26 cellular contexts compared by ENCODE assay signal in the genomic region with DNA sequence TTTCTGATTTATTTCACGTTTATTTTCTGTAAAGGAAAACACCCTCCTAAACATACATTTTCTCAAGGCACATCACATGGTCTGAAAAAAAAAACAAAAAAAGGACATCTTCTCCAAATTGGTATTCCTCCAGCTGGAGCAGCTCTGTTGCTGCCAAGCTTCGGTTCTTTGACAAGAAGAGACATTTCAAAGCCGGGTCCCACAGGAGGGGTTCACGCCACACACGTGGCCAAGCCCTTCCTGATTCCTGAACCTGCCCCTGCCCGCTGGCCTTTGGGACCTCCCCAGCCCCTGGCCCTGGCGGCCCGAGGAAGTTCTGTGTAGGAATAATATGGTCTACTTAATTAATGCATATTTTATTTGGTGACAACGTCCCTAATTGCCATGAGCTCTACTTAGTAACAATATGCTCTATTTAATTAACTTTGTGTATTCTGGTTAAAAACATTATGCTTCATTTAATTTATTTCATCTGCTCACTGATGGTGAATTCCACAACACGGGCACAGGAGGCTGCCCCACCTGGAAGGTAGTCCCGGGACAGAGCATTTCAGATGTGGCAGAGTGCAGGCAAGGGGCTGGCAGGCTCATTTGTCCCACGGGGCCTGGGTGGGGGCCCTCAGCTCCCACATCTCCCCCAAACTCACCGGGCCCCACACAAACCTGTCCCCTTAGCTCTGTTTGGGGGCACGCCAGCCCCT. TPM values are rescaled to one million over a fixed set of nuclear protein-coding genes. Genes with fewer than 3 reads are reported as not detected.
DNase-seq lines count a peak whose midpoint lies in the region; ATAC-seq and TF ChIP-seq lines count a peak whose summit lies in the region.
"Had no signal": no experiment of that assay in that cellular context is flagged by ENCODE, and none has a peak within 500 bp of the region (broad histone marks: within the 10 kb centered on the region; RNA-seq: fewer than 3 reads in every experiment).

No MANE protein-coding gene starts in this region.

- H3K27me3 ChIP-seq in left ventricle myocardium inferior (ENCODE audit: low read depth) (peaks cover 24% of the 10 kb centered on the region), heart right ventricle (peaks cover 0 to 20% (median 9%) of the 10 kb centered on the region in 7 donors)
- H3K27me3 ChIP-seq: ovary had no signal

- H3K36me3 ChIP-seq in left ventricle myocardium inferior = no peaks in the 10 kb centered on the region
- H3K36me3 ChIP-seq in heart right ventricle = no peaks in the 10 kb centered on the region
- H3K36me3 ChIP-seq: gastroesophageal sphincter, ovary, suprapubic skin had no signal

- H3K4me1 ChIP-seq in left ventricle myocardium inferior (peaks cover 40% of the 10 kb centered on the region), heart right ventricle (peaks cover 9 to 44% (median 28%) of the 10 kb centered on the region in 9 donors)

- 52 to 56% methylated on average over 14 of the region's 14 CpGs for WGBS in heart right ventricle, 2 donors

- ATAC-seq in heart right ventricle = no peak
- no peak for ATAC-seq in HG03521 (IDR thresholded peaks at IDR 0.05; ENCODE audit: unreplicated experiment)
- ATAC-seq in HG02678 (IDR thresholded peaks at IDR 0.05; ENCODE audit: unreplicated experiment) = no peak
- ATAC-seq: activated T-helper 17 cell treated with anti-CD3 and anti-CD28 coated beads, Interleukin-2, amount 50 U/mL, for 72 hours; gastroesophageal sphincter; HCT116; left ventricle myocardium superior; naive thymus-derived CD4-positive, alpha-beta T cell; PC-3; stimulated activated effector memory CD8-positive, alpha-beta T cell treated with anti-CD3 and anti-CD28 coated beads, Interleukin-12 subunit alpha, Interleukin-12 subunit beta, amount 100 ng/mL, for 72 hours had no signal

- H3K27ac ChIP-seq in left ventricle myocardium inferior (replicated peaks) (peak overlapping the region; percentile 45), heart right ventricle (peak overlapping the region in 4 of 10 donors; percentile 20 to 56 (median 29)), coronary artery (no peak overlapping the region)
- H3K27ac ChIP-seq: gastroesophageal sphincter, KMS-11, ovary, suprapubic skin, VCaP had no signal

- no peak for DNase-seq in left ventricle myocardium inferior
- no peak for DNase-seq in heart right ventricle
- peak; percentile 65 for DNase-seq in coronary artery (ENCODE audit: low spot score)
- DNase-seq in mesenteric fat pad (ENCODE audit: low spot score) = peak; percentile 81
- no peak for DNase-seq in NCI-H226
- DNase-seq in stimulated activated CD4-positive, alpha-beta T cell treated with anti-CD3 and anti-CD28 coated beads, Interleukin-2, amount 100 ng/mL, for 48 hours = no peak
- DNase-seq: activated CD4-positive, alpha-beta T cell treated with anti-CD3 and anti-CD28 coated beads for 48 hours; aorta; DND-41; hippocampal formation; naive thymus-derived CD4-positive, alpha-beta T cell; NCI-H1436 treated with DMSO at 0.1 percent for 48 hours; NCI-H510A treated with DMSO at 0.1 percent for 48 hours; PC-3 had no signal

- TF ChIP-seq CTCF in left ventricle myocardium inferior (IDR thresholded peaks at IDR 0.05; ENCODE audit: borderline replicate concordance) (no peak), heart right ventricle (IDR thresholded peaks at IDR 0.05) (no peak), coronary artery (IDR thresholded peaks at IDR 0.05) (no peak)

- intact Hi-C loops in left ventricle myocardium inferior (cut with micrococcal nuclease) = no loop called here
- intact Hi-C loops in heart right ventricle (cut with DNase I) = loop anchor here in 1 of 10 donors (10.0 kb wide), 1 partner anchor 477 kb away; a partner anchor contains a TSS

- H3K9me3 ChIP-seq in left ventricle myocardium inferior (replicated peaks) = peaks cover under 1% of the 10 kb centered on the region
- H3K9me3 ChIP-seq in heart right ventricle = peaks cover 0 to 1% (median 0%) of the 10 kb centered on the region in 11 donors
- H3K9me3 ChIP-seq: gastroesophageal sphincter, ovary, suprapubic skin had no signal

- no peak overlapping the region for H3K4me3 ChIP-seq in left ventricle myocardium inferior
- H3K4me3 ChIP-seq in heart right ventricle = no peak overlapping the region
- H3K4me3 ChIP-seq in coronary artery = no peak overlapping the region
- H3K4me3 ChIP-seq: gastroesophageal sphincter, ovary, suprapubic skin had no signal

RNA-seq across cellular contexts. Expression of a gene that starts 5.4 kb away (rescaled TPM):
- total RNA-seq in left ventricle myocardium inferior = 13.4 TPM
- total RNA-seq in heart right ventricle = 10 to 100 TPM in 9 of 10 donors, 1 to 10 TPM in 1; 9.7 to 24.3 (median 13.1) TPM
- polyA plus RNA-seq in heart right ventricle = 10 to 100 TPM; 10.6 to 24.4 TPM
- 26.3 TPM for total RNA-seq in mesenteric fat pad

RNA-seq across cellular contexts. Expression of a gene that starts 38.5 kb away (rescaled TPM):
- total RNA-seq in left ventricle myocardium inferior (0.44 TPM), heart right ventricle (1 to 10 TPM in 1 of 10 donors, under 1 TPM in 9; 0.25 to 1.0 (median 0.41) TPM), mesenteric fat pad (0.80 TPM)
- polyA plus RNA-seq in heart right ventricle = 1 to 10 TPM in 1 of 2 donors, under 1 TPM in 1; 0.28 to 1.2 TPM
- polyA plus RNA-seq: fibroblast of lung; naive thymus-derived CD4-positive, alpha-beta T cell had no signal

Comparison
In these comparisons a context has a peak if more than half of its experiments do, and no peak if none do; other contexts are left out.
1. DNase-seq: peak in coronary artery (single experiment) and mesenteric fat pad (single experiment); none in left ventricle myocardium inferior (single experiment), heart right ventricle (0 of 2), NCI-H226 (single experiment) and stimulated activated CD4-positive, alpha-beta T cell treated with anti-CD3 and anti-CD28 coated beads, Interleukin-2, amount 100 ng/mL, for 48 hours (0 of 2).